Comparison of ENCODE assay signal across 8 cellular contexts in the genomic region with DNA sequence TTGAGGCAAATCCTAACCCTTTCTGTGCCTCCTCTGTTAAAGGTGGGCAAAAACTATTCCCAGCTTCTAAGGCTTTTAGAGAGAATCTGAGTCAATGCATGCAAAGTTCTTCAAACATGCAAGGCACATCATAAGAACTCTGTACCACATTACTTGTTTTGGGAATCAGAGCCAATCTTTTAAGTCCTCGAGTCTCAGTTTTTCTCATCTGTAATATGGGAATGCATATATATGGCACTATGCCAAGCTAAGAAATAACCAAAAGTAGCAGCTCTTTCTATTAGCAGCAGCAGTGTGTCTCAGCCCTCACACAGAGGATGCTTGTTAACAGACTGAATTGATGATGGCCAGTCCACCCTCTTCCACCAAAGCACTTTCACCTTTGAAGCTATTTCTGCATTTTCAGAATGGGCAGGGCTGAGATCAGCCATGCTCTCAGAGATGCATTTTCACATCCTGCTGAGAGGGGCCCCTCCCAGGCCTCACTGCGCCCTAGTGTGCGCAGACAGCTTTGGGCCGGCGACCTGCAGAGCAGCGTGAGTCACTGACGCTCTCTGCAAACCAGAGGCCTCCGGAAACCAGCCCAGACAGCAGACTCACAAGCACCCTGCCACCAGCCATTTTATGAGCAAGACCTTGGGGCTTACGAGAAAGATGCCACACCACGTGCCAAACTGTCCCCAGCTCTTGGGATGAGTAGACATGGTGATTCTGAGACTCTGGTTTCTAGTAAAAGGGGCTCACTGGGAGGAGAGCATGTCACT.
DNase-seq lines count a peak whose midpoint lies in the region; ATAC-seq, FAIRE-seq and TF ChIP-seq lines count a peak whose summit lies in the region.

No MANE protein-coding gene starts in this region.

- intact Hi-C loops in K562 (cut with micrococcal nuclease) = no loop called here

- H3K27ac ChIP-seq in K562 (ENCODE audit: extremely low read depth, low read depth, low read length) = no peak overlapping the region

- no peaks in the 10 kb centered on the region; a peak in 2 of 5 replicates for H3K4me1 ChIP-seq in K562 (replicated peaks in 1 of 2; ENCODE audit: control insufficient read depth in 2 of 2, insufficient read depth in 2 of 2, low read length in 2 of 2)

- POLR2A ChIA-PET in K562 (lab: Yijun Ruan, JAX) = interaction anchor here (0.6 to 1.0 kb wide), 3 partner anchors 25 to 351 kb away, joined by 3 to 4 read pairs (median 3); no protein-coding TSS in a partner anchor

- no peak for TF ChIP-seq POLR2A in K562 (conservative IDR thresholded peaks at IDR 0.05)

- H3K4me3 ChIP-seq in K562 = no peak overlapping the region

- no peak for TF ChIP-seq CTCF in K562 (IDR thresholded peaks at IDR 0.05 in 2 of 3, conservative IDR thresholded peaks at IDR 0.05 in 1 of 3; ENCODE audit: insufficient read depth in 2 of 3, low read depth in 1 of 3, low read length in 3 of 3)

- peak; percentile 51 for ATAC-seq in GM18870 (IDR thresholded peaks at IDR 0.05; ENCODE audit: unreplicated experiment)
- peak; percentile 75 for ATAC-seq in HG02981 (IDR thresholded peaks at IDR 0.05; ENCODE audit: unreplicated experiment)
- ATAC-seq in K562 = no peak

- in situ Hi-C loops in K562 (cut with MboI) = no loop called here

- H3K9me1 ChIP-seq in K562 (ENCODE audit: control insufficient read depth, insufficient read depth, low read length) = no peaks in the 10 kb centered on the region

- no peak for TF ChIP-seq EP300 in K562 (IDR thresholded peaks at IDR 0.05; ENCODE audit: low read length)

- BruUV-seq in K562 (replicated peaks; lab: Mats Ljungman, UMichigan) = no TSS peak

- TF ChIP-seq RAD21 in K562 (CRISPR knock-in tag; conservative IDR thresholded peaks at IDR 0.05 in 1 of 2, IDR thresholded peaks at IDR 0.05 in 1 of 2) = no peak

- peaks cover 37% of the 10 kb centered on the region for H3K36me3 ChIP-seq in K562 (ENCODE audit: control insufficient read depth, insufficient read depth, low read length)

- H2AFZ ChIP-seq in K562 (ENCODE audit: low read depth, low read length) = no peak overlapping the region

- FAIRE-seq in K562 (lab: Jason Lieb, UNC) = peak; percentile 6

- CTCF ChIA-PET in K562 (lab: Yijun Ruan, JAX; ENCODE audit: low intra/inter-chr PET ratio) = interaction anchor here (1.4 kb wide), 1 partner anchor 190 kb away, joined by 11 read pairs; no protein-coding TSS in a partner anchor

- WGBS in K562 (ENCODE audit: insufficient coverage, low coverage, missing lambda C conversion rate) = 80% methylated on average over 10 of the region's 10 CpGs

- H4K20me1 ChIP-seq in K562 (replicated peaks; ENCODE audit: control insufficient read depth, insufficient read depth, low read length) = 0 out of 2 replicates have a peak, but pooled peaks cover 9% of the 10 kb centered on the region

- no peaks in the 10 kb centered on the region for H3K79me2 ChIP-seq in K562 (ENCODE audit: control insufficient read depth, insufficient read depth, low read length)

- DNase-seq in T-helper 2 cell (peak; percentile 58 to 99 (median 81)), K562 (ENCODE audit: extremely low read depth in 1 of 4, low spot score in 3 of 4) (no peak), NCI-H2081 (lab: John Stamatoyannopoulos, UW) (no peak), nucleus accumbens (lab: John Stamatoyannopoulos, UW) (no peak), T1000 (lab: John Stamatoyannopoulos, UW) (no peak)
- peak; percentile 71 for DNase-seq in stimulated activated CD4-positive, alpha-beta T cell treated with anti-CD3 and anti-CD28 coated beads, Interleukin-2, amount 100 ng/mL, for 4 hours (ENCODE audit: low read depth)

- H3K9ac ChIP-seq in K562 (ENCODE audit: insufficient read depth in 1 of 2, low read depth in 2 of 2, low read length in 2 of 2) = no peak overlapping the region

- H3K27me3 ChIP-seq in K562 (ENCODE audit: control insufficient read depth in 2 of 2, insufficient read depth in 2 of 2, low read length in 2 of 2) = no peaks in the 10 kb centered on the region

- H3K9me3 ChIP-seq in K562 (replicated peaks; ENCODE audit: control insufficient read depth, insufficient read depth, low read depth, low read length) = no peaks in the 10 kb centered on the region

- no peak overlapping the region for H3K4me2 ChIP-seq in K562 (ENCODE audit: insufficient read depth, low read length)

TF ChIP-seq in K562, 482 proteins besides CTCF, POLR2A, EP300 and RAD21:
- no peak for TF ChIP-seq ZFP36 (IDR thresholded peaks at IDR 0.05; ENCODE audit: low read depth, low read length, partially characterized antibody)
- no peak for TF ChIP-seq GTF2A2 (tag; IDR thresholded peaks at IDR 0.05)
- TF ChIP-seq TEAD2 (tag; IDR thresholded peaks at IDR 0.05) = no peak
- no peak for TF ChIP-seq BRD9 (IDR thresholded peaks at IDR 0.05; ENCODE audit: low read depth, partially characterized antibody)
- peak in 1 of 3 experiments; percentile 11 for TF ChIP-seq YY1 (IDR thresholded peaks at IDR 0.05; ENCODE audit: borderline replicate concordance in 1 of 3, control insufficient read depth in 1 of 3, extremely low read depth in 1 of 3, insufficient read depth in 3 of 3, insufficient read length in 1 of 3, insufficient replicate concordance in 2 of 3, low read depth in 1 of 3, low read length in 2 of 3)
- TF ChIP-seq NFIC (IDR thresholded peaks at IDR 0.05) = peak; percentile 95
- no peak for TF ChIP-seq RFX5 (IDR thresholded peaks at IDR 0.05; ENCODE audit: low read depth, low read length)
- TF ChIP-seq RBM25 (IDR thresholded peaks at IDR 0.05; ENCODE audit: low read depth, low read length, severe bottlenecking) = peak; percentile 86
- peak; percentile 59 for TF ChIP-seq NFIX (CRISPR knock-in tag; IDR thresholded peaks at IDR 0.05; ENCODE audit: low read depth)
- TF ChIP-seq MYNN (IDR thresholded peaks at IDR 0.05) = no peak
- no peak for TF ChIP-seq MYNN (CRISPR knock-in tag; IDR thresholded peaks at IDR 0.05)
- TF ChIP-seq, protein P1, sequence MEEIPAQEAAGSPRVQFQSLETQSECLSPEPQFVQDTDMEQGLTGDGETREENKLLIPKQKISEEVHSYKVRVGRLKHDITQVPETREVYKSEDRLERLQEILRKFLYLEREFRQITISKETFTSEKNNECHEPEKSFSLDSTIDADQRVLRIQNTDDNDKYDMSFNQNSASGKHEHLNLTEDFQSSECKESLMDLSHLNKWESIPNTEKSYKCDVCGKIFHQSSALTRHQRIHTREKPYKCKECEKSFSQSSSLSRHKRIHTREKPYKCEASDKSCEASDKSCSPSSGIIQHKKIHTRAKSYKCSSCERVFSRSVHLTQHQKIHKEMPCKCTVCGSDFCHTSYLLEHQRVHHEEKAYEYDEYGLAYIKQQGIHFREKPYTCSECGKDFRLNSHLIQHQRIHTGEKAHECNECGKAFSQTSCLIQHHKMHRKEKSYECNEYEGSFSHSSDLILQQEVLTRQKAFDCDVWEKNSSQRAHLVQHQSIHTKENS (CRISPR knock-in tag; IDR thresholded peaks at IDR 0.05) = no peak
- no peak for TF ChIP-seq ZNF584 (CRISPR knock-in tag; IDR thresholded peaks at IDR 0.05; ENCODE audit: low read depth)

Comparison
In these comparisons a context has a peak if more than half of its experiments do, and no peak if none do; other contexts are left out.
1. DNase-seq: peak in T-helper 2 cell (5 of 5) and stimulated activated CD4-positive, alpha-beta T cell treated with anti-CD3 and anti-CD28 coated beads, Interleukin-2, amount 100 ng/mL, for 4 hours (single experiment); none in K562 (0 of 4), NCI-H2081 (0 of 2), nucleus accumbens (0 of 56) and T1000 (single experiment).